Comparison of ENCODE assay signal across 8 cellular contexts in the genomic region with DNA sequence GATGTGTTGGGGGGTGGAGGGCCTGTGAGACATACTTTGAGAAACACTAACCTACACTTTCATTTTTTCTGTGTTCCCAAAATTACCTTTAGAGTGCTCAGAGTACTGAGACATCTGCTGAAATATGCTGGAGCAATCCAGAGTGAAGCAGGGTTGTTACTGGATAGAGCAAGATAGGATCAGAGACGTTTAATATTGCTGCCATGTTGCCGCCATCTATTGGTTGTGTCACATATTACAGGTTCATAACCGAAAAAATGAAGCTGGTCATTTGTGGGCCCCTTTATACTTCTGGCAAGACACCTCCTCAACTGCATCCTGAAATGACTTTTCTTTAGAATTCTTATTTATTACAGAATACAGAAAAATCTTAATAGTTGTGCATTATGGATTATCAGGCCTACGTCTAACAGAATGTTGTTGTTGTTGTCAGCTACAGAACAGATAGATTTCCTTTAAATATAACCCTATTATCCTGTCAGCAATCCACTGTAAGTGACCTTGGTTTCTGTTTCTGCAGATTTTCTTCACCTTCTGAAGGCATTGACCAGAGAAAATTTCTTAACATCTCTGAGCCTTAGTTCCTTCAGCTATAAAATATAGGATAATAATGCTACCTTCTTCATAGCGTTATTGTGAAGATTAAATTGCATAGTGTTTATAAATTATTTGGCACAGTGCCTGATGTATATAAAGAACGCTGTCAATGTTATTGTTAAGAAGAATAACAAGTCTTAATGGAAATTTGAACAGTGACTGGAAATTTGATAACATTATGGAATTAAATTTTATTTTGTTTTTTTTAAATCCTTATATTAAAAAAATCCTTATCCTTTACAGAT. TPM values are rescaled to one million over a fixed set of nuclear protein-coding genes. Genes with fewer than 3 reads are reported as not detected.
DNase-seq lines count a peak whose midpoint lies in the region; ATAC-seq and TF ChIP-seq lines count a peak whose summit lies in the region.

No MANE protein-coding gene starts in this region.

- peaks cover 5% of the 10 kb centered on the region; the same call in 1 of the 2 replicates for H3K4me1 ChIP-seq in PC-3 (ENCODE audit: insufficient read depth, low read length)

- H3K4me3 ChIP-seq in Jurkat, Clone E6-1 (ENCODE audit: low read length): no peak overlapping the region
- H3K4me3 ChIP-seq in PC-3 (ENCODE audit: low read length) (no peak overlapping the region), astrocyte of the cerebellum (ENCODE audit: low read depth, low read length) (no peak overlapping the region)

- TF ChIP-seq CTCF in PC-3 (conservative IDR thresholded peaks at IDR 0.05; ENCODE audit: low read depth, low read length) (peak; percentile 84), astrocyte of the cerebellum (IDR thresholded peaks at IDR 0.05; ENCODE audit: low read depth, low read length, missing control alignments) (peak; percentile 69)

- intact Hi-C loops in PC-3 (cut with micrococcal nuclease): loop anchor here (1.0 to 10.0 kb wide), 4 partner anchors 132 to 730 kb away; a partner anchor contains a TSS

- ATAC-seq in GM19372 (IDR thresholded peaks at IDR 0.05; ENCODE audit: low read depth, unreplicated experiment) (peak; percentile 62), PC-3 (peak; percentile 91)

- no peaks in the 10 kb centered on the region for H3F3A ChIP-seq in PC-3 (ENCODE audit: low read length, unreplicated experiment)

- H3K9me3 ChIP-seq in PC-3 (ENCODE audit: low read length): no peaks in the 10 kb centered on the region

- no peak overlapping the region for H3K4me2 ChIP-seq in PC-3 (ENCODE audit: low read length)

- no peak overlapping the region for H3K9ac ChIP-seq in PC-3 (ENCODE audit: low read length)

- no peak overlapping the region for H3K27ac ChIP-seq in PC-3 (ENCODE audit: low read length)

- H3K36me3 ChIP-seq in PC-3 (ENCODE audit: low read depth, low read length): no peaks in the 10 kb centered on the region

- no peaks in the 10 kb centered on the region for H3K9me2 ChIP-seq in PC-3 (replicated peaks; ENCODE audit: low read length)

- H4K20me1 ChIP-seq in PC-3 (ENCODE audit: low read length): no peaks in the 10 kb centered on the region

- H2AFZ ChIP-seq in PC-3 (ENCODE audit: low read length): no peak overlapping the region

- POLR2A ChIA-PET in PC-3 (lab: Charles Lee; ENCODE audit: unreplicated experiment): interaction anchor here (0.6 kb wide), 1 partner anchor 131 kb away, joined by 6 read pairs; no protein-coding TSS in a partner anchor

- in situ Hi-C loops in astrocyte of the cerebellum (cut with HindIII; ENCODE audit: low sequenced_read_pairs): loop anchor here (10.0 kb wide), 1 partner anchor 130 kb away; a partner anchor contains a TSS

- H3K79me2 ChIP-seq in PC-3 (ENCODE audit: low read length): no peaks in the 10 kb centered on the region

- no TSS peak for BruUV-seq in PC-3 (replicated peaks; lab: Mats Ljungman, UMichigan)

- DNase-seq in DMS 273 (lab: John Stamatoyannopoulos, UW; ENCODE audit: unreplicated experiment) (peak; percentile 88), PC-3 (peak; percentile 75), astrocyte of the cerebellum (ENCODE audit: low read depth) (peak; percentile 52), iPS-NIHi11 (ENCODE audit: low spot score) (peak; percentile 60)
- peak; percentile 63 for DNase-seq in Jurkat, Clone E6-1 (ENCODE audit: low read depth, low spot score)
- DNase-seq in stimulated activated CD8-positive, alpha-beta memory T cell treated with anti-CD3 and anti-CD28 coated beads, Interleukin-12 subunit alpha, Interleukin-12 subunit beta, amount 100 ng/mL, for 1 hour (ENCODE audit: low read depth): peak; percentile 14
- no peak for DNase-seq in activated CD8-positive, alpha-beta memory T cell treated with anti-CD3 and anti-CD28 coated beads, Interleukin-2, amount 50 U/mL, for 4 hours

- CTCF ChIA-PET in PC-3 (lab: Charles Lee): interaction anchor here (0.5 to 1.2 kb wide), 21 partner anchors 17 to 726 kb away, joined by 3 to 77 read pairs (median 4); a partner anchor contains a TSS

- no peaks in the 10 kb centered on the region for H3K27me3 ChIP-seq in PC-3 (ENCODE audit: low read length)

RNA-seq across cellular contexts. Expression of a gene that starts 16.2 kb away (rescaled TPM):
- polyA plus RNA-seq in Jurkat, Clone E6-1 (2012; ENCODE audit: insufficient read depth, insufficient read length): 120 TPM
- 53.6 and 64.0 TPM in 2 replicates for total RNA-seq in PC-3 (2014; rRNA removed)
